39 cellular contexts compared by ENCODE assay signal in genomic region chr15:77667835-77668234, GRCh38. TPM values are rescaled to one million over a fixed set of nuclear protein-coding genes. Genes with fewer than 3 reads are reported as not detected.
"Had no signal": no experiment of that assay in that cellular context is flagged by ENCODE, and none has a peak within 500 bp of the region (broad histone marks: within the 10 kb centered on the region; RNA-seq: fewer than 3 reads in every experiment).

No MANE protein-coding gene starts in this region.

- H3K36me3 Mint-ChIP-seq: activated CD4-positive, alpha-beta memory T cell treated with anti-CD3 and anti-CD28 coated beads for 36 hours; activated CD8-positive, alpha-beta memory T cell treated with anti-CD3 and anti-CD28 coated beads, Interleukin-2, amount 10 ng/mL, durations not matched to agents 7 days and 5 days; activated naive CD4-positive, alpha-beta T cell treated with anti-CD3 and anti-CD28 coated beads, Interleukin-2, amount 50 U/mL, for 24 hours; activated naive CD8-positive, alpha-beta T cell treated with anti-CD3 and anti-CD28 coated beads for 36 hours; brain had no signal

- H3K9me3 ChIP-seq: adrenal gland, ascending aorta, breast epithelium, colonic mucosa, esophagus squamous epithelium, gastroesophageal sphincter had no signal

- ATAC-seq: activated CD4-positive, alpha-beta T cell treated with anti-CD3 and anti-CD28 coated beads for 36 hours; activated CD8-positive, alpha-beta memory T cell treated with anti-CD3 and anti-CD28 coated beads, Interleukin-2, amount 10 ng/mL, durations not matched to agents 7 days and 5 days; activated CD8-positive, alpha-beta T cell treated with anti-CD3 and anti-CD28 coated beads, Interleukin-2, amount 10 ng/mL, durations not matched to agents 7 days and 5 days; activated naive CD8-positive, alpha-beta T cell treated with anti-CD3 and anti-CD28 coated beads, Interleukin-2, amount 50 U/mL, for 24 hours; gastroesophageal sphincter; T-helper 17 cell had no signal

- H3K4me3 Mint-ChIP-seq: activated CD4-positive, alpha-beta memory T cell treated with anti-CD3 and anti-CD28 coated beads for 36 hours; activated CD4-positive, alpha-beta T cell treated with anti-CD3 and anti-CD28 coated beads for 36 hours; activated CD4-positive, alpha-beta T cell treated with anti-CD3 and anti-CD28 coated beads, Interleukin-2, amount 10 ng/mL, durations not matched to agents 24 days and 14 days; activated CD8-positive, alpha-beta memory T cell treated with anti-CD3 and anti-CD28 coated beads, Interleukin-2, amount 10 ng/mL, durations not matched to agents 7 days and 5 days; activated CD8-positive, alpha-beta T cell treated with anti-CD3 and anti-CD28 coated beads, Interleukin-2, amount 10 ng/mL, durations not matched to agents 7 days and 5 days; activated naive CD4-positive, alpha-beta T cell treated with anti-CD3 and anti-CD28 coated beads for 36 hours; activated naive CD4-positive, alpha-beta T cell treated with anti-CD3 and anti-CD28 coated beads, Interleukin-2, amount 50 U/mL, for 24 hours; activated naive CD8-positive, alpha-beta T cell treated with anti-CD3 and anti-CD28 coated beads for 36 hours; activated naive CD8-positive, alpha-beta T cell treated with anti-CD3 and anti-CD28 coated beads, Interleukin-2, amount 50 U/mL, for 24 hours; activated T-helper 1 cell treated with anti-CD3 and anti-CD28 coated beads, Interleukin-12 subunit alpha, Interleukin-12 subunit beta, Interleukin-2, Interleukin-4 antibody, amounts not matched to agents 30 ng/mL and 10 ng/mL and 1 ng/mL, durations not matched to agents 14 hours and 24 hours and 36 hours; brain; T-helper 17 cell; T-helper 2 cell treated with Interferon-gamma antibody and Interleukin-4, amounts not matched to agents 5 μg/mL and 100 μg/mL, for 36 hours had no signal

- H3K4me1 Mint-ChIP-seq: activated CD4-positive, alpha-beta T cell treated with anti-CD3 and anti-CD28 coated beads for 36 hours; activated CD4-positive, alpha-beta T cell treated with anti-CD3 and anti-CD28 coated beads, Interleukin-2, amount 10 ng/mL, durations not matched to agents 24 days and 14 days; activated CD8-positive, alpha-beta memory T cell treated with anti-CD3 and anti-CD28 coated beads, Interleukin-2, amount 10 ng/mL, durations not matched to agents 7 days and 5 days; activated naive CD4-positive, alpha-beta T cell treated with anti-CD3 and anti-CD28 coated beads, Interleukin-2, amount 50 U/mL, for 24 hours; activated naive CD8-positive, alpha-beta T cell treated with anti-CD3 and anti-CD28 coated beads for 36 hours; activated naive CD8-positive, alpha-beta T cell treated with anti-CD3 and anti-CD28 coated beads, Interleukin-2, amount 50 U/mL, for 24 hours had no signal

- H3K9me3 Mint-ChIP-seq: activated CD4-positive, alpha-beta memory T cell treated with anti-CD3 and anti-CD28 coated beads for 36 hours; activated CD4-positive, alpha-beta T cell treated with anti-CD3 and anti-CD28 coated beads, Interleukin-2, amount 10 ng/mL, durations not matched to agents 24 days and 14 days; activated naive CD4-positive, alpha-beta T cell treated with anti-CD3 and anti-CD28 coated beads for 36 hours; activated naive CD4-positive, alpha-beta T cell treated with anti-CD3 and anti-CD28 coated beads, Interleukin-2, amount 50 U/mL, for 24 hours; activated naive CD8-positive, alpha-beta T cell treated with anti-CD3 and anti-CD28 coated beads for 36 hours; activated naive CD8-positive, alpha-beta T cell treated with anti-CD3 and anti-CD28 coated beads, Interleukin-2, amount 50 U/mL, for 24 hours; activated T-helper 1 cell treated with anti-CD3 and anti-CD28 coated beads, Interleukin-12 subunit alpha, Interleukin-12 subunit beta, Interleukin-2, Interleukin-4 antibody, amounts not matched to agents 30 ng/mL and 10 ng/mL and 1 ng/mL, durations not matched to agents 14 hours and 24 hours and 36 hours; activated T-helper 2 cell treated with anti-CD3 and anti-CD28 coated beads, Interferon-gamma antibody, Interleukin-2, Interleukin-4, amounts not matched to agents 10 μg/mL and 5 μg/mL and 100 μg/mL, durations not matched to agents 14 hours and 24 hours and 36 hours; brain; T-helper 2 cell treated with Interferon-gamma antibody and Interleukin-4, amounts not matched to agents 5 μg/mL and 100 μg/mL, for 36 hours had no signal

- H3K27me3 ChIP-seq: adrenal gland, ascending aorta, cardiac muscle cell, colonic mucosa had no signal

- H3K27ac Mint-ChIP-seq: activated CD4-positive, alpha-beta memory T cell treated with anti-CD3 and anti-CD28 coated beads for 36 hours; activated CD4-positive, alpha-beta T cell treated with anti-CD3 and anti-CD28 coated beads for 36 hours; activated CD4-positive, alpha-beta T cell treated with anti-CD3 and anti-CD28 coated beads, Interleukin-2, amount 10 ng/mL, durations not matched to agents 24 days and 14 days; activated CD8-positive, alpha-beta memory T cell treated with anti-CD3 and anti-CD28 coated beads, Interleukin-2, amount 10 ng/mL, durations not matched to agents 7 days and 5 days; activated CD8-positive, alpha-beta T cell treated with anti-CD3 and anti-CD28 coated beads, Interleukin-2, amount 10 ng/mL, durations not matched to agents 7 days and 5 days; activated naive CD4-positive, alpha-beta T cell treated with anti-CD3 and anti-CD28 coated beads for 36 hours; activated naive CD4-positive, alpha-beta T cell treated with anti-CD3 and anti-CD28 coated beads, Interleukin-2, amount 50 U/mL, for 24 hours; activated naive CD8-positive, alpha-beta T cell treated with anti-CD3 and anti-CD28 coated beads for 36 hours; activated naive CD8-positive, alpha-beta T cell treated with anti-CD3 and anti-CD28 coated beads, Interleukin-2, amount 50 U/mL, for 24 hours; activated T-helper 1 cell treated with anti-CD3 and anti-CD28 coated beads, Interleukin-12 subunit alpha, Interleukin-12 subunit beta, Interleukin-2, Interleukin-4 antibody, amounts not matched to agents 30 ng/mL and 10 ng/mL and 1 ng/mL, durations not matched to agents 14 hours and 24 hours and 36 hours; activated T-helper 2 cell treated with anti-CD3 and anti-CD28 coated beads, Interferon-gamma antibody, Interleukin-2, Interleukin-4, amounts not matched to agents 10 μg/mL and 5 μg/mL and 100 μg/mL, durations not matched to agents 14 hours and 24 hours and 36 hours; T-helper 17 cell; T-helper 2 cell treated with Interferon-gamma antibody and Interleukin-4, amounts not matched to agents 5 μg/mL and 100 μg/mL, for 36 hours had no signal

- FAIRE-seq: endometrium, endothelial cell of umbilical vein had no signal

- H3K27ac ChIP-seq: adrenal gland, ascending aorta, breast epithelium, cardiac muscle cell, colonic mucosa, epithelial cell of prostate, esophagus squamous epithelium, gastroesophageal sphincter had no signal

- H3K4me1 ChIP-seq: adrenal gland, ascending aorta, breast epithelium, colonic mucosa, esophagus squamous epithelium, gastroesophageal sphincter had no signal

- H3K4me3 ChIP-seq: adrenal gland, ascending aorta, breast epithelium, cardiac muscle cell, colonic mucosa, esophagus squamous epithelium, gastroesophageal sphincter had no signal

- DNase-seq: activated CD4-positive, alpha-beta memory T cell treated with anti-CD3 and anti-CD28 coated beads for 36 hours; activated CD4-positive, alpha-beta T cell treated with anti-CD3 and anti-CD28 coated beads for 36 hours; activated CD4-positive, alpha-beta T cell treated with anti-CD3 and anti-CD28 coated beads, Interleukin-2, amount 10 ng/mL, durations not matched to agents 24 days and 14 days; activated CD4-positive, CD25-positive, alpha-beta regulatory T cell; activated CD4-positive, CD25-positive, alpha-beta regulatory T cell treated with anti-CD3 and anti-CD28 coated beads, Interleukin-2, amount 50 U/mL, for 72 hours; activated CD8-positive, alpha-beta memory T cell treated with anti-CD3 and anti-CD28 coated beads, Interleukin-2, amount 10 ng/mL, durations not matched to agents 7 days and 5 days; activated CD8-positive, alpha-beta memory T cell treated with anti-CD3 and anti-CD28 coated beads, Interleukin-2, amount 50 U/mL, for 4 hours; activated CD8-positive, alpha-beta T cell treated with anti-CD3 and anti-CD28 coated beads, Interleukin-2, amount 10 ng/mL, durations not matched to agents 7 days and 5 days; activated effector memory CD4-positive, alpha-beta T cell treated with anti-CD3 and anti-CD28 coated beads, Interleukin-2, amount 50 U/mL, for 16 hours; activated naive CD4-positive, alpha-beta T cell treated with anti-CD3 and anti-CD28 coated beads for 36 hours; activated naive CD8-positive, alpha-beta T cell treated with anti-CD3 and anti-CD28 coated beads for 36 hours; activated naive CD8-positive, alpha-beta T cell treated with anti-CD3 and anti-CD28 coated beads, Interleukin-2, amount 50 U/mL, for 24 hours; activated T-cell treated with anti-CD3 and anti-CD28 coated beads, Interleukin-2, amount 50 U/mL, for 1 hour; activated T-cell treated with anti-CD3 and anti-CD28 coated beads, Interleukin-2, amount 50 U/mL, for 48 hours; adrenal gland; central memory CD4-positive, alpha-beta T cell; cerebellar nuclear complex; colonic mucosa; effector CD8-positive, alpha-beta T cell; esophagus squamous epithelium; foreskin melanocyte; T-helper 1 cell; T-helper 17 cell; T1000 had no signal

- H3K36me3 ChIP-seq: adrenal gland, ascending aorta, breast epithelium, cardiac muscle cell, colonic mucosa, esophagus squamous epithelium, gastroesophageal sphincter had no signal

- H3K27me3 Mint-ChIP-seq: activated naive CD4-positive, alpha-beta T cell treated with anti-CD3 and anti-CD28 coated beads, Interleukin-2, amount 50 U/mL, for 24 hours; activated naive CD8-positive, alpha-beta T cell treated with anti-CD3 and anti-CD28 coated beads for 36 hours had no signal

RNA-seq across cellular contexts. Expression of gene LINGO1, which starts 35.1 kb away (rescaled TPM):
- total RNA-seq: activated CD4-positive, alpha-beta memory T cell treated with anti-CD3 and anti-CD28 coated beads for 36 hours; activated CD4-positive, alpha-beta T cell treated with anti-CD3 and anti-CD28 coated beads for 36 hours; activated CD4-positive, alpha-beta T cell treated with anti-CD3 and anti-CD28 coated beads, Interleukin-2, amount 10 ng/mL, durations not matched to agents 24 days and 14 days; activated CD8-positive, alpha-beta memory T cell treated with anti-CD3 and anti-CD28 coated beads for 36 hours; activated CD8-positive, alpha-beta memory T cell treated with anti-CD3 and anti-CD28 coated beads, Interleukin-2, amount 10 ng/mL, durations not matched to agents 7 days and 5 days; activated CD8-positive, alpha-beta T cell treated with anti-CD3 and anti-CD28 coated beads, Interleukin-2, amount 10 ng/mL, durations not matched to agents 7 days and 5 days; activated naive CD4-positive, alpha-beta T cell treated with anti-CD3 and anti-CD28 coated beads for 36 hours; activated naive CD8-positive, alpha-beta T cell treated with anti-CD3 and anti-CD28 coated beads for 36 hours; activated T-helper 1 cell treated with anti-CD3 and anti-CD28 coated beads, Interleukin-12 subunit alpha, Interleukin-12 subunit beta, Interleukin-2, Interleukin-4 antibody, amounts not matched to agents 30 ng/mL and 10 ng/mL and 1 ng/mL, durations not matched to agents 14 hours and 24 hours and 36 hours; activated T-helper 2 cell treated with anti-CD3 and anti-CD28 coated beads, Interferon-gamma antibody, Interleukin-2, Interleukin-4, amounts not matched to agents 10 μg/mL and 5 μg/mL and 100 μg/mL, durations not matched to agents 14 hours and 24 hours and 36 hours; fibroblast of lung; fibroblast of villous mesenchyme; T-helper 17 cell had no signal
